Comparison of ENCODE assay signal across 15 cellular contexts in genomic region chr17:39167492-39167891, GRCh38.
A peak's percentile ranks its signal among the peaks of the same experiment; 100 is the strongest.
DNase-seq lines count a peak whose midpoint lies in the region; TF ChIP-seq lines count a peak whose summit lies in the region.
"Had no signal": no experiment of that assay in that cellular context is flagged by ENCODE, and none has a peak within 500 bp of the region (broad histone marks: within the 10 kb centered on the region; RNA-seq: fewer than 3 reads in every experiment).

No MANE protein-coding gene starts in this region.

- peaks cover 33% of the 10 kb centered on the region for H3K27me3 ChIP-seq in adipocyte (replicated peaks; ENCODE audit: control insufficient read depth, insufficient read depth, low read length)

- H3K9me3 ChIP-seq in adipocyte (ENCODE audit: control insufficient read depth, low read length), result no peaks in the 10 kb centered on the region

- peaks cover 12% of the 10 kb centered on the region for H3K4me1 ChIP-seq in adipocyte (ENCODE audit: control insufficient read depth, insufficient read depth, low read length)

- H3K4me3 ChIP-seq in adipocyte (ENCODE audit: low read length), result no peak overlapping the region
- H3K4me3 ChIP-seq: lung had no signal

- no peak overlapping the region for H3K9ac ChIP-seq in adipocyte (ENCODE audit: low read length)

- DNase-seq in NK-92 treated with Interleukin-12 subunit alpha and Interleukin-12 subunit beta, amount 100 ng/mL, for 24 hours (lab: John Stamatoyannopoulos, UW), result peak; percentile 12
- DNase-seq in NK-92 (lab: John Stamatoyannopoulos, UW; ENCODE audit: unreplicated experiment), result no peak
- peak; percentile 84 for DNase-seq in NCI-H2171 treated with DMSO at 0.1 percent for 48 hours (lab: John Stamatoyannopoulos, UW)
- peak; percentile 22 for DNase-seq in adipocyte (ENCODE audit: low read depth)
- peak; percentile 79 for DNase-seq in pons (ENCODE audit: low spot score)
- DNase-seq in NCI-H1092 (lab: John Stamatoyannopoulos, UW), result no peak
- no peak for DNase-seq in GM19238 (ENCODE audit: insufficient read length, low spot score)
- DNase-seq in GM10266 (ENCODE audit: extremely low spot score), result no peak
- DNase-seq: activated CD4-positive, alpha-beta memory T cell treated with anti-CD3 and anti-CD28 coated beads for 36 hours; dermis blood vessel endothelial cell; foreskin melanocyte; NCI-H2081 treated with DMSO at 0.1 percent for 48 hours; posterior cingulate gyrus; stimulated activated CD4-positive, alpha-beta T cell treated with anti-CD3 and anti-CD28 coated beads, Interleukin-2, amount 100 ng/mL, for 24 hours had no signal

- no peaks in the 10 kb centered on the region for H3K36me3 ChIP-seq in adipocyte (ENCODE audit: control insufficient read depth, insufficient read depth, low read length, severe bottlenecking)

- TF ChIP-seq CTCF in GM10266 (IDR thresholded peaks at IDR 0.05; ENCODE audit: control insufficient read depth, insufficient read depth, low read depth, missing control alignments), result no peak

Comparison
In these comparisons a context has a peak if more than half of its experiments do, and no peak if none do; other contexts are left out.
1. DNase-seq: peak in NK-92 treated with Interleukin-12 subunit alpha and Interleukin-12 subunit beta, amount 100 ng/mL, for 24 hours (single experiment), NCI-H2171 treated with DMSO at 0.1 percent for 48 hours (single experiment), adipocyte (single experiment) and pons (single experiment); none in NK-92 (single experiment), NCI-H1092 (single experiment), GM19238 (single experiment) and GM10266 (single experiment).